ENCODE assay signal across 15 cellular contexts in the genomic region with DNA sequence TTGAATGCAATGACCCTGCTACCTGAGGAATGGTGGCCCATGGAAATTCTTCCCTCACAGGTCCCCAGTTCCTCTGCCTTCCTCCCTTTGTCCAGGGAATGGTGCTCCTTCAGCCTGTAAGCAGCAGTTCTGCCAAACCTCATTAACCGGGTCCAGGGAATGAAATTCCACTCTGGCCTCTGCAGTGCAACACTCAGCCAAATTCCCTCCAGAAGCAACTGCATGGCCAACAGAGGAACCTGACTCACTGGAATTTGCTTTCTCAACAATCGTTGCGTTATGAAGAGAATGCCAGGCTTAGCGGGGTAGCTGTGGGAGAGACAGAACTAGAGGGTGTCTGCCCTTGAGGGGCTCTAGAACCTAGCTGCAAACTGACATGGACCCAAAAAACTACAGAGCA.
DNase-seq lines count a peak whose midpoint lies in the region; ATAC-seq and TF ChIP-seq lines count a peak whose summit lies in the region.
"Had no signal": no experiment of that assay in that cellular context is flagged by ENCODE, and none has a peak within 500 bp of the region (broad histone marks: within the 10 kb centered on the region; RNA-seq: fewer than 3 reads in every experiment).

No MANE protein-coding gene starts in this region.

- no peaks in the 10 kb centered on the region for H3K27me3 ChIP-seq in left ventricle myocardium inferior (ENCODE audit: low read depth)
- H3K27me3 ChIP-seq: stomach had no signal

- H3K4me3 ChIP-seq in left ventricle myocardium inferior = no peak overlapping the region
- no peak overlapping the region for H3K4me3 ChIP-seq in fibroblast of mammary gland (ENCODE audit: control insufficient read depth, low read depth, low read length)
- H3K4me3 ChIP-seq: stomach had no signal

- no peak overlapping the region for H3K27ac ChIP-seq in left ventricle myocardium inferior (replicated peaks)

- DNase-seq in Right ventricle myocardium superior (no peak), left ventricle myocardium inferior (no peak), fibroblast of mammary gland (ENCODE audit: low read depth) (peak; percentile 91), myocyte (ENCODE audit: low read depth) (peak; percentile 83), NCI-H1694 treated with DMSO at 0.1 percent for 48 hours (lab: John Stamatoyannopoulos, UW) (no peak)
- DNase-seq in stimulated activated CD4-positive, alpha-beta T cell treated with anti-CD3 and anti-CD28 coated beads, Interleukin-12 subunit alpha, Interleukin-12 subunit beta, amount 100 ng/mL, for 4 hours = no peak
- no peak for DNase-seq in activated CD8-positive, alpha-beta memory T cell treated with anti-CD3 and anti-CD28 coated beads for 24 hours
- DNase-seq: activated T-cell treated with anti-CD3 and anti-CD28 coated beads for 4 hours; DMS79 treated with DMSO at 0.1 percent for 48 hours; immature natural killer cell; NCI-H446 treated with DMSO at 0.1 percent for 48 hours; SHP77; stimulated activated CD4-positive, alpha-beta T cell treated with anti-CD3 and anti-CD28 coated beads, Interleukin-4, amount 100 ng/mL, for 1 hour; stomach had no signal

- peak; percentile 88 for ATAC-seq in Right ventricle myocardium superior (ENCODE audit: poor library complexity)
- ATAC-seq in GM21423 (IDR thresholded peaks at IDR 0.05; ENCODE audit: unreplicated experiment) = no peak

- H3K4me1 ChIP-seq in left ventricle myocardium inferior = peaks cover 11% of the 10 kb centered on the region

- intact Hi-C loops in Right ventricle myocardium superior (cut with DNase I) = no loop called here
- intact Hi-C loops in left ventricle myocardium inferior (cut with micrococcal nuclease) = no loop called here

- H3K36me3 ChIP-seq in left ventricle myocardium inferior = no peaks in the 10 kb centered on the region
- H3K36me3 ChIP-seq: stomach had no signal

- TF ChIP-seq CTCF in left ventricle myocardium inferior (IDR thresholded peaks at IDR 0.05; ENCODE audit: borderline replicate concordance) (no peak), fibroblast of mammary gland (conservative IDR thresholded peaks at IDR 0.05; ENCODE audit: control insufficient read depth, insufficient read depth, low read depth, low read length) (no peak)

- no peaks in the 10 kb centered on the region for H3K9me3 ChIP-seq in left ventricle myocardium inferior (replicated peaks)
- H3K9me3 ChIP-seq: stomach had no signal

Comparison
In these comparisons a context has a peak if more than half of its experiments do, and no peak if none do; other contexts are left out.
1. DNase-seq: peak in fibroblast of mammary gland (single experiment) and myocyte (single experiment); none in Right ventricle myocardium superior (single experiment), left ventricle myocardium inferior (single experiment), NCI-H1694 treated with DMSO at 0.1 percent for 48 hours (single experiment), stimulated activated CD4-positive, alpha-beta T cell treated with anti-CD3 and anti-CD28 coated beads, Interleukin-12 subunit alpha, Interleukin-12 subunit beta, amount 100 ng/mL, for 4 hours (single experiment) and activated CD8-positive, alpha-beta memory T cell treated with anti-CD3 and anti-CD28 coated beads for 24 hours (single experiment).